14 cellular contexts compared by ENCODE assay signal in the genomic region with DNA sequence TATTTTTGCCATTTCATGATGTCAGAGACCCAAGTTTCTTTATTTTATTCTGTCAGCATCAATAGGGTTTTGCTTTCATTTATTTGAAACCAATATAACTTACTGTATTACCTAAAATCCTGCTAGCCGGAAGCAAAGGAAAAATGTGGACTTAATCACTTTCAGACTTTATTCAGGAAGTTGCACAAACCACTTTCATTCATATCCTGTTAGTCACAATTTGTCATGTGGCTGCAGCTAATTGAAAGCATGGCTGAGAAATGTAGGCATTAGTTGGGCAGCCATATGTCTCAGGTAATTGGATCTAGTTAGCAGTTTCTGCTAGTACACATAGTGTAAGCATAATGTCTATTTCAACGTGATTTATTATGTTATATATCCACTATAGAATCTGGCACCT.
DNase-seq lines count a peak whose midpoint lies in the region; ATAC-seq, FAIRE-seq and TF ChIP-seq lines count a peak whose summit lies in the region.
"Had no signal": no experiment of that assay in that cellular context is flagged by ENCODE, and none has a peak within 500 bp of the region (broad histone marks: within the 10 kb centered on the region; RNA-seq: fewer than 3 reads in every experiment).

No MANE protein-coding gene starts in this region.

- POLR2A ChIA-PET in A549 (lab: Yijun Ruan, JAX): no interaction called here
- POLR2A ChIA-PET in SK-N-SH (lab: Yijun Ruan, JAX): no interaction called here

- TF ChIP-seq CTCF in A549 (IDR thresholded peaks at IDR 0.05) (no peak), HFFc6 (IDR thresholded peaks at IDR 0.05) (no peak), SK-N-SH (IDR thresholded peaks at IDR 0.05) (no peak)

- H3K36me3 Mint-ChIP-seq in HFFc6 (ENCODE audit: low read depth): peaks cover 22% of the 10 kb centered on the region; the same call in 1 of the 2 replicates

- no peaks in the 10 kb centered on the region for H4K20me1 ChIP-seq in SK-N-SH (ENCODE audit: insufficient read depth)
- H4K20me1 ChIP-seq: BLaER1 had no signal

- H3K4me3 ChIP-seq in A549 (no peak overlapping the region), SK-N-SH (ENCODE audit: low read depth in 2 of 2, low read length in 1 of 2) (no peak overlapping the region)
- H3K4me3 ChIP-seq: BLaER1, thoracic aorta had no signal

- DNase-seq in A549 (ENCODE audit: low read depth in 1 of 2, low spot score in 1 of 2) (peak in 1 of 2 experiments; percentile 1), HFFc6 (peak; percentile 87), SK-N-SH (peak; percentile 42), fibroblast of peridontal ligament (ENCODE audit: extremely low read depth) (peak; percentile 91), cerebellar cortex (ENCODE audit: low spot score) (no peak)
- no peak for DNase-seq in stimulated activated naive CD8-positive, alpha-beta T cell treated with anti-CD3 and anti-CD28 coated beads, Interleukin-15, Interleukin-2, amounts not matched to agents 100 U/mL and 50 U/mL, for 24 hours
- DNase-seq: central memory CD4-positive, alpha-beta T cell; H9; KBM-7 had no signal

- H3K27me3 ChIP-seq in SK-N-SH (ENCODE audit: insufficient read depth): no peaks in the 10 kb centered on the region
- H3K27me3 ChIP-seq: BLaER1 had no signal

- TF ChIP-seq POLR2A in A549 (IDR thresholded peaks at IDR 0.05; ENCODE audit: low read length): no peak

- H3K9me3 Mint-ChIP-seq in HFFc6: no peaks in the 10 kb centered on the region
- H3K9me3 Mint-ChIP-seq: H9 had no signal

- FAIRE-seq in A549 (lab: Jason Lieb, UNC): no peak

- no peaks in the 10 kb centered on the region for H3K79me2 ChIP-seq in SK-N-SH (ENCODE audit: insufficient read depth)

- TF ChIP-seq EP300 in A549 (IDR thresholded peaks at IDR 0.05) (no peak), SK-N-SH (IDR thresholded peaks at IDR 0.05; ENCODE audit: borderline replicate concordance in 1 of 2, low read depth in 1 of 2, low read length in 1 of 2) (peak; percentile 92 to 98)

- H3K4me1 Mint-ChIP-seq in HFFc6 (ENCODE audit: low read depth): peaks cover 81% of the 10 kb centered on the region
- H3K4me1 Mint-ChIP-seq: H9 had no signal

- ATAC-seq in A549: no peak
- ATAC-seq in GM21360 (IDR thresholded peaks at IDR 0.05; ENCODE audit: unreplicated experiment): no peak
- ATAC-seq in GM21423 (IDR thresholded peaks at IDR 0.05; ENCODE audit: unreplicated experiment): no peak
- no peak for ATAC-seq in stimulated activated naive CD8-positive, alpha-beta T cell treated with anti-CD3 and anti-CD28 coated beads, Interleukin-15, Interleukin-2, amounts not matched to agents 100 U/mL and 50 U/mL, for 24 hours
- ATAC-seq: Right ventricle myocardium inferior had no signal

- no peak overlapping the region for H3K27ac ChIP-seq in A549
- H3K27ac ChIP-seq in SK-N-SH (ENCODE audit: low read depth in 2 of 2, low read length in 1 of 2): peak overlapping the region; percentile 92 to 94
- H3K27ac ChIP-seq: BLaER1, thoracic aorta had no signal

- peak overlapping the region; percentile 18; the same call in 1 of the 2 replicates for H3K9ac ChIP-seq in SK-N-SH
- H3K9ac ChIP-seq: BLaER1 had no signal

- CTCF ChIA-PET in A549 (lab: Yijun Ruan, JAX) (no interaction called here), SK-N-SH (lab: Yijun Ruan, JAX) (no interaction called here)

- peak overlapping the region; percentile 83 for H3K27ac Mint-ChIP-seq in HFFc6
- H3K27ac Mint-ChIP-seq: H9 had no signal

- H3K9me3 ChIP-seq in A549 (no peaks in the 10 kb centered on the region), SK-N-SH (no peaks in the 10 kb centered on the region)
- H3K9me3 ChIP-seq: BLaER1, thoracic aorta had no signal

- H3K27me3 Mint-ChIP-seq in HFFc6 (ENCODE audit: insufficient read depth): no peaks in the 10 kb centered on the region

- H3K9me2 ChIP-seq in SK-N-SH: no peaks in the 10 kb centered on the region

- peaks cover 18% of the 10 kb centered on the region for H3F3A ChIP-seq in SK-N-SH (replicated peaks; ENCODE audit: insufficient read depth)

- H3K4me1 ChIP-seq in A549 (no peaks in the 10 kb centered on the region), SK-N-SH (ENCODE audit: control insufficient read depth in 1 of 2, insufficient read depth in 2 of 2, low read depth in 1 of 2, low read length in 1 of 2) (peaks cover 11 to 15% of the 10 kb centered on the region in 2 experiments; a peak in 3 of 4 replicates)
- H3K4me1 ChIP-seq: BLaER1 had no signal

- TF ChIP-seq RAD21 in A549 (conservative IDR thresholded peaks at IDR 0.05 in 1 of 2, IDR thresholded peaks at IDR 0.05 in 1 of 2) (no peak), SK-N-SH (IDR thresholded peaks at IDR 0.05; ENCODE audit: low read length) (no peak)

- no peak overlapping the region for H2AFZ ChIP-seq in SK-N-SH (ENCODE audit: low read depth)

- peak overlapping the region; percentile 60 for H3K4me3 Mint-ChIP-seq in HFFc6
- H3K4me3 Mint-ChIP-seq: H9 had no signal

- H3K36me3 ChIP-seq in SK-N-SH (replicated peaks in 1 of 2; ENCODE audit: control insufficient read depth in 1 of 2, insufficient read depth in 2 of 2, low read length in 1 of 2): no peaks in the 10 kb centered on the region
- H3K36me3 ChIP-seq: BLaER1, thoracic aorta had no signal

- WGBS in A549 (ENCODE audit: missing lambda C conversion rate): 2% methylated on average over 2 of the region's 2 CpGs
- 13% methylated on average over 2 of the region's 2 CpGs for WGBS in SK-N-SH (ENCODE audit: low lambda C conversion rate)

- H3K4me2 ChIP-seq in A549 (no peak overlapping the region), SK-N-SH (0 out of 2 replicates have a peak overlapping the region, but pooled peaks have one; percentile 12)
- H3K4me2 ChIP-seq: BLaER1 had no signal

TF ChIP-seq in A549, 52 proteins besides CTCF, POLR2A, EP300 and RAD21:
- TF ChIP-seq BHLHE40 (IDR thresholded peaks at IDR 0.05; ENCODE audit: low read depth, low read length) (no peak), FOSL2 (IDR thresholded peaks at IDR 0.05) (no peak), FOSL2 (CRISPR knock-in tag; IDR thresholded peaks at IDR 0.05) (0 out of 2 replicates have a peak, but pooled peaks have one; percentile 8)
TF ChIP-seq in A549: peak in this region for 1.

TF ChIP-seq in SK-N-SH, 30 proteins besides CTCF, POLR2A, EP300 and RAD21 (continues in another document):
- TF ChIP-seq POLR2AphosphoS5 (IDR thresholded peaks at IDR 0.05; ENCODE audit: low read depth, low read length) (peak; percentile 93), TCF12 (IDR thresholded peaks at IDR 0.05) (peak; percentile 99), NFIC (IDR thresholded peaks at IDR 0.05; ENCODE audit: borderline replicate concordance) (peak; percentile 82; the same call in 1 of the 2 replicates), GABPA (IDR thresholded peaks at IDR 0.05; ENCODE audit: low read depth) (peak; percentile 55; the same call in 1 of the 2 replicates), FOSL2 (IDR thresholded peaks at IDR 0.05; ENCODE audit: borderline replicate concordance, low read depth) (peak; percentile 84; the same call in 1 of the 2 replicates), TAF1 (IDR thresholded peaks at IDR 0.05; ENCODE audit: borderline replicate concordance, low read depth, low read length) (no peak), FOXJ3 (CRISPR knock-in tag; IDR thresholded peaks at IDR 0.05) (no peak), EZH2phosphoT487 (IDR thresholded peaks at IDR 0.05; ENCODE audit: borderline replicate concordance, low read depth) (no peak), CHD2 (IDR thresholded peaks at IDR 0.05; ENCODE audit: low read length, partially characterized antibody) (peak; percentile 48), MEF2A (IDR thresholded peaks at IDR 0.05; ENCODE audit: borderline replicate concordance, low read depth) (peak; percentile 87; the same call in 1 of the 2 replicates), RXRA (IDR thresholded peaks at IDR 0.05; ENCODE audit: borderline replicate concordance, low read depth) (peak; percentile 35; the same call in 1 of the 2 replicates), NRF1 (IDR thresholded peaks at IDR 0.05; ENCODE audit: low read depth, low read length) (no peak), YY1 (IDR thresholded peaks at IDR 0.05; ENCODE audit: low read depth) (peak; percentile 52; the same call in 1 of the 2 replicates), ELF1 (IDR thresholded peaks at IDR 0.05) (peak; percentile 71), RCOR1 (IDR thresholded peaks at IDR 0.05; ENCODE audit: low read length) (0 out of 2 replicates have a peak, but pooled peaks have one; percentile 29), RFX5 (IDR thresholded peaks at IDR 0.05; ENCODE audit: low read length) (no peak), FOXM1 (IDR thresholded peaks at IDR 0.05; ENCODE audit: low read depth) (peak; percentile 91)
- TF ChIP-seq, protein P1, sequence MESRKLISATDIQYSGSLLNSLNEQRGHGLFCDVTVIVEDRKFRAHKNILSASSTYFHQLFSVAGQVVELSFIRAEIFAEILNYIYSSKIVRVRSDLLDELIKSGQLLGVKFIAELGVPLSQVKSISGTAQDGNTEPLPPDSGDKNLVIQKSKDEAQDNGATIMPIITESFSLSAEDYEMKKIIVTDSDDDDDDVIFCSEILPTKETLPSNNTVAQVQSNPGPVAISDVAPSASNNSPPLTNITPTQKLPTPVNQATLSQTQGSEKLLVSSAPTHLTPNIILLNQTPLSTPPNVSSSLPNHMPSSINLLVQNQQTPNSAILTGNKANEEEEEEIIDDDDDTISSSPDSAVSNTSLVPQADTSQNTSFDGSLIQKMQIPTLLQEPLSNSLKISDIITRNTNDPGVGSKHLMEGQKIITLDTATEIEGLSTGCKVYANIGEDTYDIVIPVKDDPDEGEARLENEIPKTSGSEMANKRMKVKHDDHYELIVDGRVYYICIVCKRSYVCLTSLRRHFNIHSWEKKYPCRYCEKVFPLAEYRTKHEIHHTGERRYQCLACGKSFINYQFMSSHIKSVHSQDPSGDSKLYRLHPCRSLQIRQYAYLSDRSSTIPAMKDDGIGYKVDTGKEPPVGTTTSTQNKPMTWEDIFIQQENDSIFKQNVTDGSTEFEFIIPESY (IDR thresholded peaks at IDR 0.05; ENCODE audit: borderline replicate concordance, low read depth): peak; percentile 78; the same call in 1 of the 2 replicates
- TF ChIP-seq, protein P2, sequence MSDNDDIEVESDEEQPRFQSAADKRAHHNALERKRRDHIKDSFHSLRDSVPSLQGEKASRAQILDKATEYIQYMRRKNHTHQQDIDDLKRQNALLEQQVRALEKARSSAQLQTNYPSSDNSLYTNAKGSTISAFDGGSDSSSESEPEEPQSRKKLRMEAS (IDR thresholded peaks at IDR 0.05; ENCODE audit: low read depth): peak; percentile 84
- TF ChIP-seq, protein P3, sequence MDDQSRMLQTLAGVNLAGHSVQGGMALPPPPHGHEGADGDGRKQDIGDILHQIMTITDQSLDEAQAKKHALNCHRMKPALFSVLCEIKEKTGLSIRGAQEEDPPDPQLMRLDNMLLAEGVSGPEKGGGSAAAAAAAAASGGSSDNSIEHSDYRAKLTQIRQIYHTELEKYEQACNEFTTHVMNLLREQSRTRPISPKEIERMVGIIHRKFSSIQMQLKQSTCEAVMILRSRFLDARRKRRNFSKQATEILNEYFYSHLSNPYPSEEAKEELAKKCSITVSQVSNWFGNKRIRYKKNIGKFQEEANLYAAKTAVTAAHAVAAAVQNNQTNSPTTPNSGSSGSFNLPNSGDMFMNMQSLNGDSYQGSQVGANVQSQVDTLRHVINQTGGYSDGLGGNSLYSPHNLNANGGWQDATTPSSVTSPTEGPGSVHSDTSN (IDR thresholded peaks at IDR 0.05): peak; percentile 92

Comparison
In these comparisons a context has a peak if more than half of its experiments do, and no peak if none do; other contexts are left out.
1. DNase-seq: peak in HFFc6 (single experiment), SK-N-SH (single experiment) and fibroblast of peridontal ligament (single experiment); none in cerebellar cortex (single experiment) and stimulated activated naive CD8-positive, alpha-beta T cell treated with anti-CD3 and anti-CD28 coated beads, Interleukin-15, Interleukin-2, amounts not matched to agents 100 U/mL and 50 U/mL, for 24 hours (single experiment).
2. H3K27ac ChIP-seq: peak in SK-N-SH (2 of 2); none in A549 (0 of 2).